In the genomic region with DNA sequence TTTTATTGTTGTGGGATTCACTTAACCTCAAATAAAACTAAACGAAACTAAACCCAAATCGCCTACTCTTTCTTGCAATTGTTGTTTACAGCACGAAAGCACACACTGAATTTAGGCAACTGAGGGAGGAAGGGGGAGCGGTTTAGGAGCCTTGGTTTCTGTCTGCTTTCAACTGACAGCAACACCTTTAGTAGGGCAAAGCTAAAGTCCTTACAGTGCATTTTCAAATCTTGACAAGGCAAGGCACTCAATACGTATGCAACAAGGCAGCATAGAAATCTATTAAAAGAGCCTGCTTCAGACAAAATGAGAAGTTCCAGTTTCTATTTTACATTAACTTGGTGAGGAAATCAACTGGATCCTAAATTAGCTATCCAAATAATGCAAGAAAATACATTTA, we compare ENCODE assay signal across 16 cellular contexts.
DNase-seq lines count a peak whose midpoint lies in the region; ATAC-seq and TF ChIP-seq lines count a peak whose summit lies in the region.
"Had no signal": no experiment of that assay in that cellular context is flagged by ENCODE, and none has a peak within 500 bp of the region (broad histone marks: within the 10 kb centered on the region; RNA-seq: fewer than 3 reads in every experiment).

No MANE protein-coding gene starts in this region.

- no peaks in the 10 kb centered on the region for H3K36me3 Mint-ChIP-seq in T-helper 1 cell treated with Interleukin-12 subunit alpha and Interleukin-12 subunit beta and Interleukin-4 antibody, amounts not matched to agents 30 μg/mL and 1 μg/mL, for 36 hours (ENCODE audit: low read depth)
- no peaks in the 10 kb centered on the region for H3K36me3 Mint-ChIP-seq in effector memory CD8-positive, alpha-beta T cell (ENCODE audit: insufficient read depth)

- peak; percentile 12 for DNase-seq in GM10266 (ENCODE audit: extremely low spot score)
- no peak for DNase-seq in MG63
- DNase-seq in effector memory CD8-positive, alpha-beta T cell: no peak
- DNase-seq in NCI-H128 (lab: John Stamatoyannopoulos, UW; ENCODE audit: unreplicated experiment): no peak
- no peak for DNase-seq in lower lobe of right lung
- DNase-seq: AML-193, GF-D8, head of caudate nucleus, left ventricle myocardium inferior, NCI-H2081, PC-3, T-helper 9 cell had no signal

- peaks cover 3% of the 10 kb centered on the region for H3K9me3 Mint-ChIP-seq in T-helper 1 cell treated with Interleukin-12 subunit alpha and Interleukin-12 subunit beta and Interleukin-4 antibody, amounts not matched to agents 30 μg/mL and 1 μg/mL, for 36 hours
- H3K9me3 Mint-ChIP-seq in effector memory CD8-positive, alpha-beta T cell: no peaks in the 10 kb centered on the region

- H3K27ac ChIP-seq in lower lobe of right lung: no peak overlapping the region
- H3K27ac ChIP-seq: left ventricle myocardium inferior, neutrophil had no signal

- H3K27me3 ChIP-seq in MG63 (no peaks in the 10 kb centered on the region), lower lobe of right lung (ENCODE audit: low read depth) (no peaks in the 10 kb centered on the region)
- H3K27me3 ChIP-seq: neutrophil had no signal

- H3K4me3 ChIP-seq in MG63 (no peak overlapping the region), lower lobe of right lung (no peak overlapping the region)
- H3K4me3 ChIP-seq: left ventricle myocardium inferior had no signal

- H3K4me3 Mint-ChIP-seq in T-helper 1 cell treated with Interleukin-12 subunit alpha and Interleukin-12 subunit beta and Interleukin-4 antibody, amounts not matched to agents 30 μg/mL and 1 μg/mL, for 36 hours: no peak overlapping the region
- no peak overlapping the region for H3K4me3 Mint-ChIP-seq in effector memory CD8-positive, alpha-beta T cell

- intact Hi-C loops in lower lobe of right lung (cut with DNase I): no loop called here

- TF ChIP-seq CTCF in GM10266 (IDR thresholded peaks at IDR 0.05; ENCODE audit: control insufficient read depth, insufficient read depth, low read depth, missing control alignments) (no peak), lower lobe of right lung (IDR thresholded peaks at IDR 0.05) (no peak)

- H3K9me3 ChIP-seq in MG63: no peaks in the 10 kb centered on the region
- no peaks in the 10 kb centered on the region for H3K9me3 ChIP-seq in lower lobe of right lung
- H3K9me3 ChIP-seq: left ventricle myocardium inferior, neutrophil had no signal

- H3K36me3 ChIP-seq in MG63: no peaks in the 10 kb centered on the region
- H3K36me3 ChIP-seq in lower lobe of right lung: no peaks in the 10 kb centered on the region
- H3K36me3 ChIP-seq: left ventricle myocardium inferior, neutrophil had no signal

- H3K27me3 Mint-ChIP-seq in T-helper 1 cell treated with Interleukin-12 subunit alpha and Interleukin-12 subunit beta and Interleukin-4 antibody, amounts not matched to agents 30 μg/mL and 1 μg/mL, for 36 hours (ENCODE audit: low read depth): no peaks in the 10 kb centered on the region
- no peaks in the 10 kb centered on the region for H3K27me3 Mint-ChIP-seq in effector memory CD8-positive, alpha-beta T cell

- H3K27ac Mint-ChIP-seq in T-helper 1 cell treated with Interleukin-12 subunit alpha and Interleukin-12 subunit beta and Interleukin-4 antibody, amounts not matched to agents 30 μg/mL and 1 μg/mL, for 36 hours: peak overlapping the region; percentile 28
- H3K27ac Mint-ChIP-seq in effector memory CD8-positive, alpha-beta T cell: no peak overlapping the region

- H3K4me1 Mint-ChIP-seq in T-helper 1 cell treated with Interleukin-12 subunit alpha and Interleukin-12 subunit beta and Interleukin-4 antibody, amounts not matched to agents 30 μg/mL and 1 μg/mL, for 36 hours (ENCODE audit: low read depth): peaks cover 17% of the 10 kb centered on the region
- peaks cover 0 to 3% of the 10 kb centered on the region in 2 donors for H3K4me1 Mint-ChIP-seq in effector memory CD8-positive, alpha-beta T cell (ENCODE audit: low read depth in 2 of 2)

- peaks cover 3% of the 10 kb centered on the region for H3K4me1 ChIP-seq in lower lobe of right lung

- ATAC-seq in GM21360 (IDR thresholded peaks at IDR 0.05; ENCODE audit: unreplicated experiment): peak; percentile 50
- ATAC-seq in HG03342 (IDR thresholded peaks at IDR 0.05; ENCODE audit: unreplicated experiment): peak; percentile 63
- no peak for ATAC-seq in effector memory CD8-positive, alpha-beta T cell (replicated peaks)
- ATAC-seq in lower lobe of right lung: no peak
- ATAC-seq: PC-3 had no signal

Comparison
In these comparisons a context has a peak if more than half of its experiments do, and no peak if none do; other contexts are left out.
1. ATAC-seq: peak in GM21360 (single experiment) and HG03342 (single experiment); none in effector memory CD8-positive, alpha-beta T cell (single experiment) and lower lobe of right lung (0 of 2).